In genomic region chr3:16463119-16463518, GRCh38 we compare ENCODE assay signal across 17 cellular contexts. TPM values are rescaled to one million over a fixed set of nuclear protein-coding genes. Genes with fewer than 3 reads are reported as not detected.
A peak's percentile ranks its signal among the peaks of the same experiment; 100 is the strongest.
DNase-seq lines count a peak whose midpoint lies in the region; ATAC-seq and TF ChIP-seq lines count a peak whose summit lies in the region.
"Had no signal": no experiment of that assay in that cellular context is flagged by ENCODE, and none has a peak within 500 bp of the region (broad histone marks: within the 10 kb centered on the region; RNA-seq: fewer than 3 reads in every experiment).

No MANE protein-coding gene starts in this region.

- ATAC-seq in central memory CD8-positive, alpha-beta T cell (replicated peaks; ENCODE audit: extremely low read depth, poor library complexity, severe bottlenecking): no peak
- ATAC-seq: left lung, psoas muscle had no signal

- no peak overlapping the region for H3K4me2 ChIP-seq in SU-DHL-6 (ENCODE audit: low read depth, low read length, poor library complexity, severe bottlenecking)

- no peak overlapping the region for H3K4me3 ChIP-seq in SU-DHL-6 (ENCODE audit: insufficient read depth, low read length, poor library complexity, severe bottlenecking)
- no peak overlapping the region for H3K4me3 ChIP-seq in right atrium auricular region
- H3K4me3 ChIP-seq: ascending aorta, left lung, psoas muscle, SK-N-MC had no signal

- TF ChIP-seq CTCF in SU-DHL-6 (IDR thresholded peaks at IDR 0.05; ENCODE audit: insufficient read depth, low read length, poor library complexity, severe bottlenecking) (no peak), right atrium auricular region (IDR thresholded peaks at IDR 0.05) (no peak)

- no peaks in the 10 kb centered on the region for H3K9me3 Mint-ChIP-seq in activated naive CD4-positive, alpha-beta T cell treated with anti-CD3 and anti-CD28 coated beads, Interleukin-2, amount 10 ng/mL, durations not matched to agents 7 days and 5 days
- H3K9me3 Mint-ChIP-seq in central memory CD8-positive, alpha-beta T cell: no peaks in the 10 kb centered on the region

- H3K27me3 Mint-ChIP-seq in activated naive CD4-positive, alpha-beta T cell treated with anti-CD3 and anti-CD28 coated beads, Interleukin-2, amount 10 ng/mL, durations not matched to agents 7 days and 5 days: no peaks in the 10 kb centered on the region
- no peaks in the 10 kb centered on the region for H3K27me3 Mint-ChIP-seq in central memory CD8-positive, alpha-beta T cell

- CTCF ChIA-PET in activated naive CD4-positive, alpha-beta T cell treated with anti-CD3 and anti-CD28 coated beads, Interleukin-2, amount 10 ng/mL, durations not matched to agents 7 days and 5 days (lab: Charles Lee): no interaction called here

- peaks cover 37% of the 10 kb centered on the region for H3K36me3 Mint-ChIP-seq in activated naive CD4-positive, alpha-beta T cell treated with anti-CD3 and anti-CD28 coated beads, Interleukin-2, amount 10 ng/mL, durations not matched to agents 7 days and 5 days
- peaks cover 16% of the 10 kb centered on the region for H3K36me3 Mint-ChIP-seq in central memory CD8-positive, alpha-beta T cell (ENCODE audit: insufficient read depth)

- H3K9me3 ChIP-seq in SU-DHL-6 (ENCODE audit: insufficient read depth, low read length): no peaks in the 10 kb centered on the region
- peaks cover 0 to 3% of the 10 kb centered on the region in 2 donors for H3K9me3 ChIP-seq in right atrium auricular region
- H3K9me3 ChIP-seq: ascending aorta, left lung, psoas muscle had no signal

- H2AFZ ChIP-seq in SU-DHL-6 (ENCODE audit: low read depth, low read length, severe bottlenecking): no peak overlapping the region

- DNase-seq in activated naive CD4-positive, alpha-beta T cell treated with anti-CD3 and anti-CD28 coated beads, Interleukin-2, amount 10 ng/mL, durations not matched to agents 7 days and 5 days: no peak
- no peak for DNase-seq in activated naive CD4-positive, alpha-beta T cell treated with anti-CD3 and anti-CD28 coated beads, Interleukin-2, amount 50 U/mL, for 16 hours
- no peak for DNase-seq in central memory CD8-positive, alpha-beta T cell (ENCODE audit: low spot score in 2 of 2)
- no peak for DNase-seq in stimulated activated CD4-positive, alpha-beta T cell treated with anti-CD3 and anti-CD28 coated beads, Interleukin-4, amount 100 ng/mL, for 4 hours
- no peak for DNase-seq in right atrium auricular region (ENCODE audit: low spot score)
- DNase-seq in OCI-M2 (lab: John Stamatoyannopoulos, UW; ENCODE audit: unreplicated experiment): no peak
- no peak for DNase-seq in hepatic stellate cell (ENCODE audit: low spot score)
- DNase-seq: EL; left lung; midbrain; NCI-H2029; NCI-H345; psoas muscle; stimulated activated CD4-positive, alpha-beta T cell treated with anti-CD3 and anti-CD28 coated beads, Interleukin-2, amount 100 ng/mL, for 48 hours had no signal

- no peaks in the 10 kb centered on the region for H3K9me2 ChIP-seq in SU-DHL-6 (replicated peaks; ENCODE audit: insufficient read depth, low read length)

- H3K36me3 ChIP-seq in SU-DHL-6 (ENCODE audit: low read length) (peaks cover 43% of the 10 kb centered on the region), right atrium auricular region (no peaks in the 10 kb centered on the region)
- H3K36me3 ChIP-seq: ascending aorta, left lung had no signal

- H3F3A ChIP-seq in SU-DHL-6 (ENCODE audit: insufficient read depth): peaks cover 54% of the 10 kb centered on the region

- H3K27ac ChIP-seq in SU-DHL-6 (ENCODE audit: low read depth, low read length) (peak overlapping the region; percentile 56; the same call in 1 of the 2 replicates), right atrium auricular region (no peak overlapping the region)
- H3K27ac ChIP-seq: left lung, psoas muscle, SK-N-MC had no signal

- H3K4me1 ChIP-seq in right atrium auricular region: peaks cover 0 to 10% of the 10 kb centered on the region in 2 donors

- H4K20me1 ChIP-seq in SU-DHL-6 (ENCODE audit: low read depth, low read length): no peaks in the 10 kb centered on the region; the same call in 1 of the 2 replicates

- no peaks in the 10 kb centered on the region for H3K27me3 ChIP-seq in SU-DHL-6 (ENCODE audit: low read length)
- H3K27me3 ChIP-seq in right atrium auricular region: no peaks in the 10 kb centered on the region
- H3K27me3 ChIP-seq: ascending aorta, left lung had no signal

- H3K27ac Mint-ChIP-seq in activated naive CD4-positive, alpha-beta T cell treated with anti-CD3 and anti-CD28 coated beads, Interleukin-2, amount 10 ng/mL, durations not matched to agents 7 days and 5 days: peak overlapping the region; percentile 84
- peak overlapping the region; percentile 27 for H3K27ac Mint-ChIP-seq in central memory CD8-positive, alpha-beta T cell (ENCODE audit: low read depth)

- peaks cover 51% of the 10 kb centered on the region for H3K4me1 Mint-ChIP-seq in activated naive CD4-positive, alpha-beta T cell treated with anti-CD3 and anti-CD28 coated beads, Interleukin-2, amount 10 ng/mL, durations not matched to agents 7 days and 5 days
- H3K4me1 Mint-ChIP-seq in central memory CD8-positive, alpha-beta T cell: peaks cover 56% of the 10 kb centered on the region

- no peak overlapping the region for H3K4me3 Mint-ChIP-seq in activated naive CD4-positive, alpha-beta T cell treated with anti-CD3 and anti-CD28 coated beads, Interleukin-2, amount 10 ng/mL, durations not matched to agents 7 days and 5 days
- H3K4me3 Mint-ChIP-seq in central memory CD8-positive, alpha-beta T cell: no peak overlapping the region

- peaks cover 100% of the 10 kb centered on the region for H3K79me2 ChIP-seq in SU-DHL-6 (ENCODE audit: insufficient read depth, low read length)

- H3K9ac ChIP-seq in SU-DHL-6 (ENCODE audit: low read length): no peak overlapping the region

RNA-seq across cellular contexts. Expression of gene RFTN1, which starts 50.4 kb away (rescaled TPM):
- 10 to 100 TPM; 15.9 to 33.6 TPM for total RNA-seq in right atrium auricular region
